ENCODE assay signal across 1 cellular context in the genomic region with DNA sequence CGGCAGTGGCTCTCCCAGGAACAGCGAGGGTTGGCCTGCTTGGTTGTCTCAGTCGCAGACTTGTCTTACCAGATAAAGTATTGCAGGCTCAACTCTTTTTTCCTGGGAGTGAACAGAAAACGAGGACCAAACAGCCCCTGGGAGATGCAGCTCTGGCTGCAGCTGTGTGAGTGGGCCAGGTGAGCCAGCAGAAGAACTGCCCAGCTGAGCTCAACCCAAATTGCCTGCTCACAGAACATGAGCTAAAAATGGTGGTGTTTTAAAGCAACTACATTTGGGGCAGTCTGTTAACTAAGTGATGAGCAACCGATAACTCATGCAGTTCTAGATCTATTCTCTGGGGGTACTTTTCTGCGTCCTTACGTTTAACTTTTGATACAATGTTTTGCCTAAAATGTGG.
TF ChIP-seq lines count a peak whose summit lies in the region.

No MANE protein-coding gene starts in this region.

TF ChIP-seq in GM12878, 131 proteins besides CTCF, POLR2A, EP300 and RAD21 (continued from another document):
- TF ChIP-seq BRCA1 (IDR thresholded peaks at IDR 0.05; ENCODE audit: low read depth, low read length) (no peak), JUNB (IDR thresholded peaks at IDR 0.05) (no peak), NFYA (IDR thresholded peaks at IDR 0.05; ENCODE audit: borderline replicate concordance, low read depth, low read length) (no peak), NBN (IDR thresholded peaks at IDR 0.05) (no peak), PAX5 (IDR thresholded peaks at IDR 0.05; ENCODE audit: borderline replicate concordance, low read depth, low read length) (no peak)
TF ChIP-seq in GM12878: peak in this region for 0.
